12 cellular contexts compared by ENCODE assay signal in genomic region chr20:63854766-63855362, GRCh38. TPM values are rescaled to one million over a fixed set of nuclear protein-coding genes. Genes with fewer than 3 reads are reported as not detected.
A peak's percentile ranks its signal among the peaks of the same experiment; 100 is the strongest.
DNase-seq lines count a peak whose midpoint lies in the region; ATAC-seq, FAIRE-seq and TF ChIP-seq lines count a peak whose summit lies in the region.
"Had no signal": no experiment of that assay in that cellular context is flagged by ENCODE, and none has a peak within 500 bp of the region (broad histone marks: within the 10 kb centered on the region; RNA-seq: fewer than 3 reads in every experiment).

No MANE protein-coding gene starts in this region.

- 0 out of 2 replicates have a peak overlapping the region, but pooled peaks have one; percentile 15 for H2BK120ac ChIP-seq in IMR-90 (ENCODE audit: low read depth, low read length)

- peak overlapping the region; percentile 78 for H2AFZ ChIP-seq in IMR-90 (replicated peaks; ENCODE audit: low read length, poor library complexity)
- no peak overlapping the region for H2AFZ ChIP-seq in HepG2 (ENCODE audit: low read length)

- H2BK20ac ChIP-seq in IMR-90 (ENCODE audit: low read depth, low read length), result no peak overlapping the region

- H3K79me2 ChIP-seq in HepG2 (ENCODE audit: insufficient read depth, low read length), result no peaks in the 10 kb centered on the region

- H4K8ac ChIP-seq in IMR-90 (ENCODE audit: low read depth in 2 of 2, low read length in 2 of 2), result peak overlapping the region; percentile 21 to 39; a peak in 1 of 4 replicates

- WGBS in IMR-90 (ENCODE audit: extremely low coverage in 2 of 2, insufficient read length in 1 of 2), 2 experiments, result 27% methylated on average over 13 of the region's 26 CpGs; no CpG with 5 or more reads in 1 of the 2 experiments
- WGBS in HepG2 (ENCODE audit: low lambda C conversion rate), result 1% methylated on average over 22 of the region's 26 CpGs
- WGBS in stomach, 5 donors, result 9 to 17% (median 12%) methylated on average over 12 to 26 of the region's 26 CpGs

- CTCF ChIA-PET in IMR-90 (lab: Yijun Ruan, JAX), result interaction anchor here (1.2 kb wide), 1 partner anchor 9 kb away, joined by 3 read pairs; no protein-coding TSS in a partner anchor
- CTCF ChIA-PET in HepG2 (lab: Yijun Ruan, JAX; ENCODE audit: low intra/inter-chr PET ratio, low total read pairs), result no interaction called here

- H3K4ac ChIP-seq in IMR-90 (ENCODE audit: low read depth, low read length), result peak overlapping the region; percentile 22; the same call in 1 of the 2 replicates

- TF ChIP-seq CTCF in IMR-90 (conservative IDR thresholded peaks at IDR 0.05; ENCODE audit: low read depth, low read length), result no peak
- no peak for TF ChIP-seq CTCF in HepG2 (CRISPR knock-in tag; IDR thresholded peaks at IDR 0.05)
- TF ChIP-seq CTCF in stomach (IDR thresholded peaks at IDR 0.05), result no peak

- H2BK15ac ChIP-seq in IMR-90 (ENCODE audit: low read depth, low read length), result no peak overlapping the region

- peak overlapping the region; percentile 70 for H3K4me3 Mint-ChIP-seq in dendritic cell treated with granulocyte-macrophage colony-stimulating factor and Interleukin-4, amounts not matched to agents 40 ng/mL and 50 ng/mL, for 4 days
- H3K4me3 Mint-ChIP-seq: central memory CD8-positive, alpha-beta T cell had no signal

- TF ChIP-seq RAD21 in IMR-90 (IDR thresholded peaks at IDR 0.05; ENCODE audit: low read length) (no peak), HepG2 (CRISPR knock-in tag; IDR thresholded peaks at IDR 0.05) (0 out of 2 replicates have a peak, but pooled peaks have one; percentile 16)

- H3K9ac ChIP-seq in IMR-90 (ENCODE audit: low read depth, low read length) (no peak overlapping the region), HepG2 (ENCODE audit: insufficient read depth, low read depth, low read length) (peak overlapping the region; percentile 68)

- POLR2A ChIA-PET in IMR-90 (lab: Charles Lee; ENCODE audit: unreplicated experiment), result no interaction called here
- POLR2A ChIA-PET in HepG2 (lab: Yijun Ruan, JAX), result interaction anchor here (1.1 to 3.7 kb wide), 7 partner anchors 8 to 203 kb away, joined by 3 to 59 read pairs (median 6); partner anchors contain the start of genes ARFRP1, TPD52L2 and ZGPAT

- intact Hi-C loops in IMR-90 (cut with micrococcal nuclease) (no loop called here), HepG2 (cut with micrococcal nuclease; ENCODE audit: unreplicated experiment) (no loop called here), stomach (cut with DNase I; ENCODE audit: low total_unique reads) (no loop called here)
- intact Hi-C loops in dendritic cell treated with granulocyte-macrophage colony-stimulating factor and Interleukin-4, amounts not matched to agents 40 ng/mL and 50 ng/mL, for 4 days (cut with micrococcal nuclease), result loop anchor here (10.0 kb wide), 1 partner anchor 320 kb away; the partner anchor contains the start of gene PTK6

- H3K27ac Mint-ChIP-seq in dendritic cell treated with granulocyte-macrophage colony-stimulating factor and Interleukin-4, amounts not matched to agents 40 ng/mL and 50 ng/mL, for 4 days, result peak overlapping the region; percentile 95
- no peak overlapping the region for H3K27ac Mint-ChIP-seq in activated naive CD4-positive, alpha-beta T cell treated with anti-CD3 and anti-CD28 coated beads, Interleukin-2, amount 50 U/mL, for 72 hours

- H3K18ac ChIP-seq in IMR-90 (ENCODE audit: low read depth, low read length), result no peak overlapping the region; the same call in 1 of the 2 replicates

- no peak overlapping the region for H3K56ac ChIP-seq in IMR-90 (ENCODE audit: extremely low read depth, insufficient read depth, low read length)

- TF ChIP-seq EP300 in HepG2 (IDR thresholded peaks at IDR 0.05; ENCODE audit: low read depth in 2 of 2, low read length in 2 of 2) (no peak), HepG2 (CRISPR knock-in tag; IDR thresholded peaks at IDR 0.05; ENCODE audit: borderline replicate concordance) (no peak), stomach (IDR thresholded peaks at IDR 0.05) (no peak)

- H3K9me1 ChIP-seq in IMR-90 (ENCODE audit: insufficient read depth, low read length), result no peaks in the 10 kb centered on the region

- H3K4me1 ChIP-seq in IMR-90 (ENCODE audit: control insufficient read depth, insufficient read depth, low read length) (peaks cover 27% of the 10 kb centered on the region), HepG2 (ENCODE audit: insufficient read depth, low read length) (peaks cover 62% of the 10 kb centered on the region), stomach (peaks cover 30 to 57% (median 52%) of the 10 kb centered on the region in 4 donors)

- TF ChIP-seq POLR2A in IMR-90 (IDR thresholded peaks at IDR 0.05; ENCODE audit: low read depth, low read length) (no peak), HepG2 (IDR thresholded peaks at IDR 0.05; ENCODE audit: insufficient read depth in 1 of 2, low read depth in 2 of 2, low read length in 2 of 2) (no peak), stomach (IDR thresholded peaks at IDR 0.05) (no peak)

- H3K14ac ChIP-seq in IMR-90 (replicated peaks; ENCODE audit: low read depth, low read length), result peak overlapping the region; percentile 65; the same call in 1 of the 2 replicates

- H3K9me3 Mint-ChIP-seq in dendritic cell treated with granulocyte-macrophage colony-stimulating factor and Interleukin-4, amounts not matched to agents 40 ng/mL and 50 ng/mL, for 4 days, result no peaks in the 10 kb centered on the region
- no peaks in the 10 kb centered on the region for H3K9me3 Mint-ChIP-seq in activated naive CD4-positive, alpha-beta T cell treated with anti-CD3 and anti-CD28 coated beads, Interleukin-2, amount 50 U/mL, for 72 hours
- H3K9me3 Mint-ChIP-seq: central memory CD8-positive, alpha-beta T cell had no signal

- H2BK5ac ChIP-seq in IMR-90 (ENCODE audit: low read depth, low read length, poor library complexity, severe bottlenecking), result no peak overlapping the region

- in situ Hi-C loops in IMR-90 (cut with MboI; ENCODE audit: low sequenced_read_pairs), result loop anchor here (5.0 kb wide), 1 partner anchor 73 kb away; no protein-coding TSS in a partner anchor
- in situ Hi-C loops in HepG2 (cut with HindIII; ENCODE audit: extremely low pct_ligation_motif_present, low pct_unique_long_range_greater_than_20kb), result loop anchor here (5.0 kb wide), 3 partner anchors 33 to 148 kb away; partner anchors contain the start of genes ARFRP1 and ZGPAT

- H3K27me3 Mint-ChIP-seq in dendritic cell treated with granulocyte-macrophage colony-stimulating factor and Interleukin-4, amounts not matched to agents 40 ng/mL and 50 ng/mL, for 4 days, result peaks cover 12% of the 10 kb centered on the region

- ATAC-seq in IMR-90 (ENCODE audit: low read depth) (peak; percentile 37), HepG2 (peak; percentile 7), GM18867 (IDR thresholded peaks at IDR 0.05; ENCODE audit: unreplicated experiment) (no peak), HG03521 (IDR thresholded peaks at IDR 0.05; ENCODE audit: unreplicated experiment) (no peak)
- no peak for ATAC-seq in activated naive CD4-positive, alpha-beta T cell treated with anti-CD3 and anti-CD28 coated beads, Interleukin-2, amount 50 U/mL, for 72 hours

- H3K79me1 ChIP-seq in IMR-90 (ENCODE audit: low read depth in 1 of 2, low read length in 2 of 2), result no peaks in the 10 kb centered on the region

- no peaks in the 10 kb centered on the region; the same call in 1 of the 2 replicates for H4K20me1 ChIP-seq in IMR-90 (ENCODE audit: insufficient read depth, low read length)
- H4K20me1 ChIP-seq in HepG2 (ENCODE audit: insufficient read depth, low read length), result no peaks in the 10 kb centered on the region

- H3K9me3 ChIP-seq in IMR-90 (ENCODE audit: control insufficient read depth, insufficient read depth, low read length), result no peaks in the 10 kb centered on the region
- no peaks in the 10 kb centered on the region for H3K9me3 ChIP-seq in HepG2 (ENCODE audit: low read length)
- no peaks in the 10 kb centered on the region for H3K9me3 ChIP-seq in stomach

- H2AK5ac ChIP-seq in IMR-90 (ENCODE audit: low read depth, low read length), result peak overlapping the region; percentile 50; the same call in 1 of the 2 replicates

- peak overlapping the region; percentile 16; the same call in 1 of the 2 replicates for H3K23ac ChIP-seq in IMR-90 (ENCODE audit: low read depth, low read length)

- peak overlapping the region; percentile 60 for H4K5ac ChIP-seq in IMR-90 (ENCODE audit: low read depth, low read length)

- H3K4me1 Mint-ChIP-seq in dendritic cell treated with granulocyte-macrophage colony-stimulating factor and Interleukin-4, amounts not matched to agents 40 ng/mL and 50 ng/mL, for 4 days (ENCODE audit: low read depth), result peaks cover 89% of the 10 kb centered on the region

- H3K27ac ChIP-seq in IMR-90 (ENCODE audit: insufficient read depth, low read length) (no peak overlapping the region), HepG2 (ENCODE audit: extremely low read length, insufficient read depth, low read length) (no peak overlapping the region), stomach (peak overlapping the region; percentile 28 to 75 (median 66))

- peak overlapping the region; percentile 28 for H2AK9ac ChIP-seq in IMR-90 (replicated peaks; ENCODE audit: low read depth, low read length, poor library complexity)

- dilution Hi-C loops in IMR-90 (cut with HindIII; ENCODE audit: low sequenced_read_pairs, unreplicated experiment), result no loop called here

- no peak overlapping the region for H3K4me3 ChIP-seq in IMR-90 (ENCODE audit: insufficient read depth, low read depth, low read length)
- peak overlapping the region; percentile 60 to 83 (median 66) for H3K4me3 ChIP-seq in HepG2 (replicated peaks in 1 of 3; ENCODE audit: insufficient read depth in 1 of 3, low read depth in 2 of 3, low read length in 3 of 3)
- H3K4me3 ChIP-seq in stomach, result peak overlapping the region in 3 of 4 donors; percentile 14 to 20 (median 19)

- H3K27me3 ChIP-seq in IMR-90 (ENCODE audit: control insufficient read depth, insufficient read depth, low read length) (no peaks in the 10 kb centered on the region; the same call in 1 of the 2 replicates), HepG2 (ENCODE audit: control insufficient read depth in 1 of 2, insufficient read depth in 2 of 2, low read length in 2 of 2) (peaks cover 3 to 11% of the 10 kb centered on the region in 2 experiments; a peak in 4 of 5 replicates), stomach (peaks cover 0 to 77% (median 33%) of the 10 kb centered on the region in 3 donors)

- no peak overlapping the region for H4K91ac ChIP-seq in IMR-90 (ENCODE audit: insufficient read depth, low read depth, low read length)

- BruUV-seq in IMR-90 (replicated peaks; lab: Mats Ljungman, UMichigan), result no TSS peak
- no TSS peak for BruUV-seq in HepG2 (replicated peaks; lab: Mats Ljungman, UMichigan)

- H3K36me3 ChIP-seq in IMR-90 (ENCODE audit: control insufficient read depth, insufficient read depth, low read length) (no peaks in the 10 kb centered on the region), HepG2 (replicated peaks in 1 of 2; ENCODE audit: control insufficient read depth in 1 of 2, insufficient read depth in 2 of 2, low read length in 2 of 2) (no peaks in the 10 kb centered on the region), stomach (no peaks in the 10 kb centered on the region)

- no peak for FAIRE-seq in HepG2 (lab: Jason Lieb, UNC)

- DNase-seq in IMR-90, result no peak
- no peak for DNase-seq in HepG2 (ENCODE audit: low spot score)
- DNase-seq in stomach, result no peak
- DNase-seq in activated naive CD4-positive, alpha-beta T cell treated with anti-CD3 and anti-CD28 coated beads, Interleukin-2, amount 50 U/mL, for 72 hours (ENCODE audit: low spot score in 2 of 2), result no peak
- no peak for DNase-seq in NCI-H1694 (lab: John Stamatoyannopoulos, UW)
- DNase-seq: NCI-H1048; stimulated activated CD4-positive, alpha-beta T cell treated with anti-CD3 and anti-CD28 coated beads, Interleukin-15, amount 100 ng/mL, for 24 hours had no signal

- H3K4me2 ChIP-seq in IMR-90 (ENCODE audit: low read depth, low read length) (no peak overlapping the region), HepG2 (ENCODE audit: low read depth, low read length) (peak overlapping the region; percentile 93)

- no peaks in the 10 kb centered on the region for H3K36me3 Mint-ChIP-seq in dendritic cell treated with granulocyte-macrophage colony-stimulating factor and Interleukin-4, amounts not matched to agents 40 ng/mL and 50 ng/mL, for 4 days (ENCODE audit: low read depth)
- H3K36me3 Mint-ChIP-seq in activated naive CD4-positive, alpha-beta T cell treated with anti-CD3 and anti-CD28 coated beads, Interleukin-2, amount 50 U/mL, for 72 hours, result no peaks in the 10 kb centered on the region

RNA-seq across cellular contexts. Expression of gene ABHD16B, which starts 6.4 kb away (rescaled TPM):
- total RNA-seq in IMR-90 (2012; rRNA removed), result not detected in 2 replicates
- 0.05 TPM in 1 of 2 replicates, not detected in the other for polyA plus RNA-seq in IMR-90 (2012; rRNA removed)
- not detected in 2 replicates for polyA plus RNA-seq in IMR-90 (2012; cell fraction: cytosol; rRNA removed)
- not detected in 2 replicates for polyA plus RNA-seq in IMR-90 (2012; cell fraction: nucleus; rRNA removed; ENCODE audit: low replicate concordance)
- total RNA-seq in HepG2 (2016; rRNA removed; fragmentation: Illumina TruSeq; extraction: Trizol), result not detected in 2 replicates
- total RNA-seq in HepG2 (2016; cell fraction: cytosol; rRNA removed; fragmentation: Illumina TruSeq; extraction: Trizol; ENCODE audit: low read depth), result not detected in 2 replicates
- total RNA-seq in HepG2 (2016; cell fraction: insoluble cytoplasmic fraction; rRNA removed; fragmentation: Illumina TruSeq; extraction: Trizol), result not detected in 2 replicates
- total RNA-seq in HepG2 (2016; cell fraction: membrane; rRNA removed; fragmentation: Illumina TruSeq; extraction: Trizol), result not detected in 2 replicates
- not detected in 2 replicates for total RNA-seq in HepG2 (2016; cell fraction: nucleus; rRNA removed; fragmentation: Illumina TruSeq; extraction: Trizol)
- polyA plus RNA-seq in HepG2 (2011; rRNA removed), result not detected in 2 replicates
- polyA plus RNA-seq in HepG2 (2011; cell fraction: cytosol; rRNA removed), result not detected in 2 replicates
- not detected in 2 replicates for polyA plus RNA-seq in HepG2 (2011; cell fraction: nucleus; rRNA removed)
- not detected in 2 replicates for polyA plus RNA-seq in HepG2 (2012)
- not detected in 2 replicates for polyA plus RNA-seq in HepG2 (2016; cell fraction: cytosol; fragmentation: Illumina TruSeq; extraction: Trizol; ENCODE audit: low read depth)
- not detected in 2 replicates for polyA plus RNA-seq in HepG2 (2016; cell fraction: insoluble cytoplasmic fraction; fragmentation: Illumina TruSeq; extraction: Trizol; ENCODE audit: low read depth)
- not detected in 2 replicates for polyA plus RNA-seq in HepG2 (2016; cell fraction: membrane; fragmentation: Illumina TruSeq; extraction: Trizol; ENCODE audit: low read depth)
- not detected in 2 replicates for polyA plus RNA-seq in HepG2 (2016; cell fraction: nucleus; fragmentation: Illumina TruSeq; extraction: Trizol; ENCODE audit: insufficient read depth, low read depth)
- polyA minus RNA-seq in HepG2 (2011; rRNA and poly(A)+ RNA removed; ENCODE audit: low replicate concordance), result not detected in 2 replicates
- polyA minus RNA-seq in HepG2 (2011; cell fraction: cytosol; rRNA and poly(A)+ RNA removed), result not detected in 2 replicates
- polyA minus RNA-seq in HepG2 (2011; cell fraction: nucleus; rRNA and poly(A)+ RNA removed), result not detected in 2 replicates
- not detected for total RNA-seq in stomach
- under 1 TPM in 2 of 3 donors, not detected in 1; 0.37 to 0.43 TPM for polyA plus RNA-seq in stomach
- total RNA-seq in activated naive CD4-positive, alpha-beta T cell treated with anti-CD3 and anti-CD28 coated beads, Interleukin-2, amount 50 U/mL, for 72 hours, result not detected
- total RNA-seq: SK-MEL-5 had no signal

RNA-seq across cellular contexts. Expression of gene TPD52L2, which starts 10.2 kb away (rescaled TPM):
- total RNA-seq in IMR-90 (2012; rRNA removed) (113 and 119 TPM in 2 replicates), HepG2 (2016; rRNA removed; fragmentation: Illumina TruSeq; extraction: Trizol) (156 and 187 TPM in 2 replicates), stomach (10 to 100 TPM; 42.0 to 53.1 (median 45.5) TPM)
- polyA plus RNA-seq in IMR-90 (2012; rRNA removed) (189 and 191 TPM in 2 replicates), HepG2 (2011; rRNA removed) (184 and 198 TPM in 2 replicates), stomach (10 to 100 TPM; 72.8 to 75.6 (median 73.3) TPM)
- polyA plus RNA-seq in IMR-90 (2012; cell fraction: cytosol; rRNA removed), result 217 and 218 TPM in 2 replicates
- 189 and 198 TPM in 2 replicates for polyA plus RNA-seq in IMR-90 (2012; cell fraction: nucleus; rRNA removed; ENCODE audit: low replicate concordance)
- total RNA-seq in HepG2 (2016; cell fraction: cytosol; rRNA removed; fragmentation: Illumina TruSeq; extraction: Trizol; ENCODE audit: low read depth), result 17.3 and 18.9 TPM in 2 replicates
- 159 and 183 TPM in 2 replicates for total RNA-seq in HepG2 (2016; cell fraction: insoluble cytoplasmic fraction; rRNA removed; fragmentation: Illumina TruSeq; extraction: Trizol)
- 68.0 and 74.8 TPM in 2 replicates for total RNA-seq in HepG2 (2016; cell fraction: membrane; rRNA removed; fragmentation: Illumina TruSeq; extraction: Trizol)
- 80.6 and 85.7 TPM in 2 replicates for total RNA-seq in HepG2 (2016; cell fraction: nucleus; rRNA removed; fragmentation: Illumina TruSeq; extraction: Trizol)
- 197 and 204 TPM in 2 replicates for polyA plus RNA-seq in HepG2 (2011; cell fraction: cytosol; rRNA removed)
- 163 and 169 TPM in 2 replicates for polyA plus RNA-seq in HepG2 (2011; cell fraction: nucleus; rRNA removed)
- 96.3 and 115 TPM in 2 replicates for polyA plus RNA-seq in HepG2 (2012)
- 18.7 and 19.4 TPM in 2 replicates for polyA plus RNA-seq in HepG2 (2016; cell fraction: cytosol; fragmentation: Illumina TruSeq; extraction: Trizol; ENCODE audit: low read depth)
- 188 and 207 TPM in 2 replicates for polyA plus RNA-seq in HepG2 (2016; cell fraction: insoluble cytoplasmic fraction; fragmentation: Illumina TruSeq; extraction: Trizol; ENCODE audit: low read depth)
- polyA plus RNA-seq in HepG2 (2016; cell fraction: membrane; fragmentation: Illumina TruSeq; extraction: Trizol; ENCODE audit: low read depth), result 59.6 and 59.7 TPM in 2 replicates
- polyA plus RNA-seq in HepG2 (2016; cell fraction: nucleus; fragmentation: Illumina TruSeq; extraction: Trizol; ENCODE audit: insufficient read depth, low read depth), result 162 and 173 TPM in 2 replicates
- polyA minus RNA-seq in HepG2 (2011; rRNA and poly(A)+ RNA removed; ENCODE audit: low replicate concordance), result 128 and 150 TPM in 2 replicates
- 114 and 118 TPM in 2 replicates for polyA minus RNA-seq in HepG2 (2011; cell fraction: cytosol; rRNA and poly(A)+ RNA removed)
- 47.3 and 56.6 TPM in 2 replicates for polyA minus RNA-seq in HepG2 (2011; cell fraction: nucleus; rRNA and poly(A)+ RNA removed)
- 10 to 100 TPM; 31.3 to 62.1 TPM for total RNA-seq in activated naive CD4-positive, alpha-beta T cell treated with anti-CD3 and anti-CD28 coated beads, Interleukin-2, amount 50 U/mL, for 72 hours

RNA-seq across cellular contexts. Expression of gene ZBTB46, which starts 23.8 kb away (rescaled TPM):
- total RNA-seq in IMR-90 (2012; rRNA removed) (14.9 and 15.3 TPM in 2 replicates), HepG2 (2016; rRNA removed; fragmentation: Illumina TruSeq; extraction: Trizol) (10.9 and 13.5 TPM in 2 replicates), stomach (10 to 100 TPM in 1 of 5 donors, 1 to 10 TPM in 3, under 1 TPM in 1; 0.58 to 13.4 (median 4.1) TPM)
- polyA plus RNA-seq in IMR-90 (2012; rRNA removed) (4.2 and 4.3 TPM in 2 replicates), HepG2 (2011; rRNA removed) (1.6 and 2.7 TPM in 2 replicates), stomach (1 to 10 TPM; 1.1 to 1.8 (median 1.7) TPM)
- 2.4 and 4.8 TPM in 2 replicates for polyA plus RNA-seq in IMR-90 (2012; cell fraction: cytosol; rRNA removed)
- 10.3 and 18.2 TPM in 2 replicates for polyA plus RNA-seq in IMR-90 (2012; cell fraction: nucleus; rRNA removed; ENCODE audit: low replicate concordance)
- 74.9 and 80.6 TPM in 2 replicates for total RNA-seq in HepG2 (2016; cell fraction: cytosol; rRNA removed; fragmentation: Illumina TruSeq; extraction: Trizol; ENCODE audit: low read depth)
- 10.9 and 15.4 TPM in 2 replicates for total RNA-seq in HepG2 (2016; cell fraction: insoluble cytoplasmic fraction; rRNA removed; fragmentation: Illumina TruSeq; extraction: Trizol)
- total RNA-seq in HepG2 (2016; cell fraction: membrane; rRNA removed; fragmentation: Illumina TruSeq; extraction: Trizol), result 51.8 and 55.2 TPM in 2 replicates
- total RNA-seq in HepG2 (2016; cell fraction: nucleus; rRNA removed; fragmentation: Illumina TruSeq; extraction: Trizol), result 8.7 and 9.2 TPM in 2 replicates
- polyA plus RNA-seq in HepG2 (2011; cell fraction: cytosol; rRNA removed), result 1.6 and 2.0 TPM in 2 replicates
- 7.2 and 7.6 TPM in 2 replicates for polyA plus RNA-seq in HepG2 (2011; cell fraction: nucleus; rRNA removed)
- polyA plus RNA-seq in HepG2 (2012), result 3.8 and 5.3 TPM in 2 replicates
- 0.45 and 0.85 TPM in 2 replicates for polyA plus RNA-seq in HepG2 (2016; cell fraction: cytosol; fragmentation: Illumina TruSeq; extraction: Trizol; ENCODE audit: low read depth)
- polyA plus RNA-seq in HepG2 (2016; cell fraction: insoluble cytoplasmic fraction; fragmentation: Illumina TruSeq; extraction: Trizol; ENCODE audit: low read depth), result 3.9 and 4.2 TPM in 2 replicates
- polyA plus RNA-seq in HepG2 (2016; cell fraction: membrane; fragmentation: Illumina TruSeq; extraction: Trizol; ENCODE audit: low read depth), result 1.4 and 1.5 TPM in 2 replicates
- polyA plus RNA-seq in HepG2 (2016; cell fraction: nucleus; fragmentation: Illumina TruSeq; extraction: Trizol; ENCODE audit: insufficient read depth, low read depth), result 7.1 and 7.5 TPM in 2 replicates
- polyA minus RNA-seq in HepG2 (2011; rRNA and poly(A)+ RNA removed; ENCODE audit: low replicate concordance), result 18.8 and 33.6 TPM in 2 replicates
- 8.3 and 9.0 TPM in 2 replicates for polyA minus RNA-seq in HepG2 (2011; cell fraction: cytosol; rRNA and poly(A)+ RNA removed)
- 5.4 and 9.1 TPM in 2 replicates for polyA minus RNA-seq in HepG2 (2011; cell fraction: nucleus; rRNA and poly(A)+ RNA removed)
- 1 to 10 TPM in 1 of 2 donors, under 1 TPM in 1; 0.39 to 1.2 TPM for total RNA-seq in activated naive CD4-positive, alpha-beta T cell treated with anti-CD3 and anti-CD28 coated beads, Interleukin-2, amount 50 U/mL, for 72 hours

RNA-seq across cellular contexts. Expression of gene DNAJC5, which starts 40.1 kb away (rescaled TPM):
- 45.2 and 46.9 TPM in 2 replicates for total RNA-seq in IMR-90 (2012; rRNA removed)
- polyA plus RNA-seq in IMR-90 (2012; rRNA removed), result 35.6 and 36.3 TPM in 2 replicates
- 34.5 and 45.2 TPM in 2 replicates for polyA plus RNA-seq in IMR-90 (2012; cell fraction: cytosol; rRNA removed)
- 30.4 and 42.4 TPM in 2 replicates for polyA plus RNA-seq in IMR-90 (2012; cell fraction: nucleus; rRNA removed; ENCODE audit: low replicate concordance)
- total RNA-seq in HepG2 (2016; rRNA removed; fragmentation: Illumina TruSeq; extraction: Trizol), result 54.3 and 64.5 TPM in 2 replicates
- 11.9 and 12.0 TPM in 2 replicates for total RNA-seq in HepG2 (2016; cell fraction: cytosol; rRNA removed; fragmentation: Illumina TruSeq; extraction: Trizol; ENCODE audit: low read depth)
- total RNA-seq in HepG2 (2016; cell fraction: insoluble cytoplasmic fraction; rRNA removed; fragmentation: Illumina TruSeq; extraction: Trizol), result 48.4 and 65.4 TPM in 2 replicates
- total RNA-seq in HepG2 (2016; cell fraction: membrane; rRNA removed; fragmentation: Illumina TruSeq; extraction: Trizol), result 20.9 and 21.3 TPM in 2 replicates
- total RNA-seq in HepG2 (2016; cell fraction: nucleus; rRNA removed; fragmentation: Illumina TruSeq; extraction: Trizol), result 36.9 and 44.3 TPM in 2 replicates
- 42.8 and 51.8 TPM in 2 replicates for polyA plus RNA-seq in HepG2 (2011; rRNA removed)
- polyA plus RNA-seq in HepG2 (2011; cell fraction: cytosol; rRNA removed), result 50.7 and 53.5 TPM in 2 replicates
- 53.1 and 56.7 TPM in 2 replicates for polyA plus RNA-seq in HepG2 (2011; cell fraction: nucleus; rRNA removed)
- polyA plus RNA-seq in HepG2 (2012), result 35.9 and 42.1 TPM in 2 replicates
- 6.9 and 7.7 TPM in 2 replicates for polyA plus RNA-seq in HepG2 (2016; cell fraction: cytosol; fragmentation: Illumina TruSeq; extraction: Trizol; ENCODE audit: low read depth)
- polyA plus RNA-seq in HepG2 (2016; cell fraction: insoluble cytoplasmic fraction; fragmentation: Illumina TruSeq; extraction: Trizol; ENCODE audit: low read depth), result 37.7 and 43.6 TPM in 2 replicates
- 11.5 and 11.7 TPM in 2 replicates for polyA plus RNA-seq in HepG2 (2016; cell fraction: membrane; fragmentation: Illumina TruSeq; extraction: Trizol; ENCODE audit: low read depth)
- 52.1 and 53.7 TPM in 2 replicates for polyA plus RNA-seq in HepG2 (2016; cell fraction: nucleus; fragmentation: Illumina TruSeq; extraction: Trizol; ENCODE audit: insufficient read depth, low read depth)
- polyA minus RNA-seq in HepG2 (2011; rRNA and poly(A)+ RNA removed; ENCODE audit: low replicate concordance), result 45.9 and 137 TPM in 2 replicates
- polyA minus RNA-seq in HepG2 (2011; cell fraction: cytosol; rRNA and poly(A)+ RNA removed), result 49.8 and 50.2 TPM in 2 replicates
- 27.8 and 28.3 TPM in 2 replicates for polyA minus RNA-seq in HepG2 (2011; cell fraction: nucleus; rRNA and poly(A)+ RNA removed)
- total RNA-seq in stomach, result 10 to 100 TPM; 23.7 to 60.1 (median 52.7) TPM
- 10 to 100 TPM; 23.1 to 26.4 (median 25.6) TPM for polyA plus RNA-seq in stomach
- 10 to 100 TPM; 30.7 to 41.9 TPM for total RNA-seq in activated naive CD4-positive, alpha-beta T cell treated with anti-CD3 and anti-CD28 coated beads, Interleukin-2, amount 50 U/mL, for 72 hours

Comparison
In these comparisons a context has a peak if more than half of its experiments do, and no peak if none do; other contexts are left out.
1. ATAC-seq: peak in IMR-90 (single experiment) and HepG2 (single experiment); none in GM18867 (single experiment), activated naive CD4-positive, alpha-beta T cell treated with anti-CD3 and anti-CD28 coated beads, Interleukin-2, amount 50 U/mL, for 72 hours (0 of 2) and HG03521 (single experiment).
2. H3K27ac ChIP-seq: peak in stomach (5 of 5); none in IMR-90 (single experiment) and HepG2 (single experiment).